In genomic region chr19:43936219-43936618, GRCh38 we compare ENCODE assay signal across 1 cellular context.
TF ChIP-seq lines count a peak whose summit lies in the region.

No MANE protein-coding gene starts in this region.

TF ChIP-seq in HEK293, 187 proteins besides CTCF, POLR2A, EP300 and RAD21:
- TF ChIP-seq SCRT2 (tag by site-specific recombination; IDR thresholded peaks at IDR 0.05) (0 out of 2 replicates have a peak, but pooled peaks have one; percentile 8), FEZF1 (tag by site-specific recombination; IDR thresholded peaks at IDR 0.05) (no peak)
- TF ChIP-seq, protein P1, sequence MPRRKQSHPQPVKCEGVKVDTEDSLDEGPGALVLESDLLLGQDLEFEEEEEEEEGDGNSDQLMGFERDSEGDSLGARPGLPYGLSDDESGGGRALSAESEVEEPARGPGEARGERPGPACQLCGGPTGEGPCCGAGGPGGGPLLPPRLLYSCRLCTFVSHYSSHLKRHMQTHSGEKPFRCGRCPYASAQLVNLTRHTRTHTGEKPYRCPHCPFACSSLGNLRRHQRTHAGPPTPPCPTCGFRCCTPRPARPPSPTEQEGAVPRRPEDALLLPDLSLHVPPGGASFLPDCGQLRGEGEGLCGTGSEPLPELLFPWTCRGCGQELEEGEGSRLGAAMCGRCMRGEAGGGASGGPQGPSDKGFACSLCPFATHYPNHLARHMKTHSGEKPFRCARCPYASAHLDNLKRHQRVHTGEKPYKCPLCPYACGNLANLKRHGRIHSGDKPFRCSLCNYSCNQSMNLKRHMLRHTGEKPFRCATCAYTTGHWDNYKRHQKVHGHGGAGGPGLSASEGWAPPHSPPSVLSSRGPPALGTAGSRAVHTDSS (tag by site-specific recombination; IDR thresholded peaks at IDR 0.05): 0 out of 2 replicates have a peak, but pooled peaks have one; percentile 6
